In the genomic region with DNA sequence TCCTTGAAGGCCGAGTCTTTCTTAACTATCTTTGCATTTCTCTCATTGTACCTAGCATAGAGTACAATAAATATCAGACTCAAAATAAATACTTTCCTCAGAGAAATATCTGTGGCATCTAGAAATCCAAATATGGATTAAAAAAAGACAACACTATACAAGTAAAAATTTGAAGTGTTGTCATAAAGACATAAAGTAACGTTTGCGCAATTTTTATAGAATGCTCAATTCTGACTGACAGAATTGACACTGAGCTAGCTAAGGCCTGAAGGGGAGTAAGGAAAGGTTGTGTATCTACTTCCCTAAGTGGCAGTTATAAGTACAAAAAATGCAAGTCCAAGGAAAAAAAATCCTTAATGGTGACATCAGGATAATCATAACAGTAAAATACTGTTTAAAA, we compare ENCODE assay signal across 8 cellular contexts. TPM values are rescaled to one million over a fixed set of nuclear protein-coding genes. Genes with fewer than 3 reads are reported as not detected.
DNase-seq lines count a peak whose midpoint lies in the region; ATAC-seq and TF ChIP-seq lines count a peak whose summit lies in the region.

No MANE protein-coding gene starts in this region.

- TF ChIP-seq CTCF in OCI-LY7 (conservative IDR thresholded peaks at IDR 0.05; ENCODE audit: low read length): no peak
- no peak for TF ChIP-seq CTCF in epithelial cell of proximal tubule (conservative IDR thresholded peaks at IDR 0.05; ENCODE audit: low read depth, low read length)
- no peak for TF ChIP-seq CTCF in prostate gland (IDR thresholded peaks at IDR 0.05)

- H3K27me3 ChIP-seq in prostate gland (replicated peaks; ENCODE audit: insufficient read depth): no peaks in the 10 kb centered on the region

- H3K4me2 ChIP-seq in OCI-LY7 (ENCODE audit: low read length): peak overlapping the region; percentile 92

- ATAC-seq in HG03378 (IDR thresholded peaks at IDR 0.05; ENCODE audit: unreplicated experiment) (no peak), GM18868 (IDR thresholded peaks at IDR 0.05; ENCODE audit: unreplicated experiment) (no peak)

- peaks cover 28% of the 10 kb centered on the region for H3K4me1 ChIP-seq in OCI-LY7 (ENCODE audit: insufficient read depth, low read length, poor library complexity, severe bottlenecking)
- no peaks in the 10 kb centered on the region for H3K4me1 ChIP-seq in prostate gland (replicated peaks)

- CTCF ChIA-PET in OCI-LY7 (lab: Charles Lee; ENCODE audit: unreplicated experiment): interaction anchor here (1.7 kb wide), 1 partner anchor 55 kb away, joined by 4 read pairs; no protein-coding TSS in a partner anchor

- H3K79me2 ChIP-seq in OCI-LY7 (ENCODE audit: insufficient read depth, low read depth, low read length): peaks cover 71% of the 10 kb centered on the region

- H2AFZ ChIP-seq in OCI-LY7 (ENCODE audit: low read length): no peak overlapping the region

- no peak for TF ChIP-seq POLR2A in prostate gland (IDR thresholded peaks at IDR 0.05)

- H4K20me1 ChIP-seq in OCI-LY7 (ENCODE audit: insufficient read depth, low read length): peaks cover 12% of the 10 kb centered on the region

- H3K27ac ChIP-seq in OCI-LY7 (ENCODE audit: low read depth, low read length, poor library complexity, severe bottlenecking) (no peak overlapping the region), prostate gland (peak overlapping the region in 1 of 2 donors; percentile 97)

- H3K9me2 ChIP-seq in OCI-LY7 (ENCODE audit: insufficient read depth, low read length): no peaks in the 10 kb centered on the region

- BruUV-seq in OCI-LY7 (replicated peaks; lab: Mats Ljungman, UMichigan): TSS peak; percentile 68

- H3K36me3 ChIP-seq in OCI-LY7 (ENCODE audit: insufficient read depth, low read length) (peaks cover 34% of the 10 kb centered on the region), prostate gland (no peaks in the 10 kb centered on the region)

- H3K9me3 ChIP-seq in OCI-LY7 (ENCODE audit: low read length): no peaks in the 10 kb centered on the region
- no peaks in the 10 kb centered on the region for H3K9me3 ChIP-seq in prostate gland

- intact Hi-C loops in OCI-LY7 (cut with micrococcal nuclease; ENCODE audit: unreplicated experiment): no loop called here
- intact Hi-C loops in prostate gland (cut with DNase I): loop anchor here (5.0 kb wide), 1 partner anchor 58 kb away; the partner anchor contains the start of gene NMB

- POLR2A ChIA-PET in OCI-LY7 (lab: Charles Lee): interaction anchor here (0.6 to 6.7 kb wide), 9 partner anchors 11 to 84 kb away, joined by 3 to 72 read pairs (median 3); no protein-coding TSS in a partner anchor

- H3K4me3 ChIP-seq in OCI-LY7 (ENCODE audit: low read depth, low read length, poor library complexity, severe bottlenecking) (peak overlapping the region; percentile 89), epithelial cell of proximal tubule (ENCODE audit: low read depth, low read length) (peak overlapping the region; percentile 95), prostate gland (peak overlapping the region; percentile 78 to 85)

- 41% methylated on average over 3 of the region's 3 CpGs for WGBS in prostate gland

- DNase-seq in GF-D8 (lab: John Stamatoyannopoulos, UW): peak; percentile 6
- DNase-seq in OCI-LY7 (ENCODE audit: low spot score): no peak
- DNase-seq in epithelial cell of proximal tubule (ENCODE audit: low read depth): no peak
- no peak for DNase-seq in prostate gland (ENCODE audit: low spot score)
- no peak for DNase-seq in HuH-7 (ENCODE audit: low spot score)
- no peak for DNase-seq in activated CD4-positive, alpha-beta T cell treated with anti-CD3 and anti-CD28 coated beads, Interleukin-2, amount 50 U/mL, for 4 hours

RNA-seq across cellular contexts. Expression of gene SEC11A, which starts 1.1 kb away (rescaled TPM):
- total RNA-seq in OCI-LY7 (2014; rRNA removed; shearing (Covaris generic)): 41.4 and 47.0 TPM in 2 replicates
- total RNA-seq in OCI-LY7 (2022) (87.6 and 93.6 TPM in 2 replicates), epithelial cell of proximal tubule (192 and 236 TPM in 2 replicates), prostate gland (100 to 1,000 TPM in 1 of 2 donors, 10 to 100 TPM in 1; 91.2 to 115 TPM)

RNA-seq across cellular contexts. Expression of gene ZNF592, which starts 33.6 kb away (rescaled TPM):
- total RNA-seq in OCI-LY7 (2014; rRNA removed; shearing (Covaris generic)): 17.1 and 23.0 TPM in 2 replicates
- total RNA-seq in OCI-LY7 (2022) (41.3 and 42.5 TPM in 2 replicates), epithelial cell of proximal tubule (8.2 and 8.6 TPM in 2 replicates), prostate gland (10 to 100 TPM; 20.8 to 38.7 TPM)

RNA-seq across cellular contexts. Expression of gene NMB, which starts 56.8 kb away (rescaled TPM):
- 5.3 and 10.3 TPM in 2 replicates for total RNA-seq in OCI-LY7 (2014; rRNA removed; shearing (Covaris generic))
- 6.6 and 8.7 TPM in 2 replicates for total RNA-seq in OCI-LY7 (2022)
- 16.1 and 17.4 TPM in 2 replicates for total RNA-seq in epithelial cell of proximal tubule
- 10 to 100 TPM in 1 of 2 donors, 1 to 10 TPM in 1; 6.2 to 16.6 TPM for total RNA-seq in prostate gland
